Comparison of ENCODE assay signal across 8 cellular contexts in the genomic region with DNA sequence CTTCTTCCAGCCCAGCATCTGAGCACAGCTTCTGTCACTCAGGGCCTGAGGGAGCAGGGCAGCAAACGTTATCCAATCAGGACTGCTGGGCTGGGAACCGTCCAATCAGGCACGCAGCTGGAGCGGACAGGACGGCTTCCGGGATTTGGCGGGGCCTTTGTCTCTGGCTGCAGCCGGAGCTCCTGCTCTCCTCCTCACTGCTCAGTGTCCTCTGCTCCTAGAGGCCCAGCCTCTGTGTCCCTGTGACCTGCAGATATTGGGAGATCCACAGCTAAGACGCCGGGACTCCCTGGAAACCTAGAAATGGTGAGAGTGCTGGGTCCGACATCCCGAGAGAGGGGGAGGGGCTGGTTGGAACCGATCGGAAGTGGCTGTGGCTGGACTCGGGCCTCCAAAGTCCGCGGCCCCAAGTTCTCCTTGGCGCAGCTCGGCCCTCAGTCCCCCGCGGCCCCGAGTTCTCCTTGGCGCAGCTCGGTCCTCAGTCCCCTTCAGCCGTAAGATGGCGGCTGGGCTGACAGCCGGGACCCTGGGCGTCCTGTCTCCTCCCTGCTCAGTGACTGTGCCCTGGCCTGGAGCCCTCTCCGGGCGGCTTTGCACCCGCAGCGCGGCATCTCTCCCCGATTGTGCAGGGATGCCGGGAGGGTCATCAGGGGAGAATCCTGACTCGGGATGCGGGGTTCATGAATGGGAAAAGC. TPM values are rescaled to one million over a fixed set of nuclear protein-coding genes. Genes with fewer than 3 reads are reported as not detected.
DNase-seq lines count a peak whose midpoint lies in the region; ATAC-seq and TF ChIP-seq lines count a peak whose summit lies in the region.

A gene (plus strand): TSS at position 154 of the 695 bp plus-strand sequence. CDS start 150 bp downstream, at position 304.

- peak within 1 kb of the TSS; percentile 88 for H2AFZ ChIP-seq in PC-9

- TF ChIP-seq CTCF in PC-9 (conservative IDR thresholded peaks at IDR 0.05) = no peak

- no peaks in the 10 kb centered on the region for H3K27me3 ChIP-seq in PC-9 (ENCODE audit: insufficient read depth, low read depth)
- H3K27me3 ChIP-seq in esophagus (ENCODE audit: control insufficient read depth in 1 of 2, insufficient read depth in 2 of 2, low read length in 2 of 2) = no peaks in the 10 kb centered on the region
- H3K27me3 ChIP-seq in mucosa of stomach (ENCODE audit: control insufficient read depth, insufficient read depth, low read length) = no peaks in the 10 kb centered on the region

- peaks cover 18% of the 10 kb centered on the region for H3K79me2 ChIP-seq in PC-9 (ENCODE audit: low read depth)

- peak within 1 kb of the TSS; percentile 90 for H3K4me3 ChIP-seq in Jurkat, Clone E6-1 (ENCODE audit: low read length)
- peak within 1 kb of the TSS; percentile 69 for H3K4me3 ChIP-seq in PC-9
- H3K4me3 ChIP-seq in esophagus (ENCODE audit: low read depth in 1 of 2, low read length in 2 of 2) = peak within 1 kb of the TSS; percentile 70 to 71
- H3K4me3 ChIP-seq in mucosa of stomach (ENCODE audit: low read length) = peak within 1 kb of the TSS; percentile 94

- H3K4me1 ChIP-seq in PC-9 (replicated peaks; ENCODE audit: insufficient read depth) (peaks cover 9% of the 10 kb centered on the region), esophagus (ENCODE audit: control insufficient read depth in 2 of 2, insufficient read depth in 2 of 2, low read length in 1 of 2) (no peaks in the 10 kb centered on the region), mucosa of stomach (ENCODE audit: control insufficient read depth, insufficient read depth, low read length) (no peaks in the 10 kb centered on the region)

- DNase-seq in DMS153 (lab: John Stamatoyannopoulos, UW) (peak; percentile 90), PC-9 (peak; percentile 88 to 90)
- peak; percentile 93 for DNase-seq in Jurkat, Clone E6-1 (ENCODE audit: low read depth, low spot score)
- peak; percentile 80 for DNase-seq in activated T-cell treated with anti-CD3 and anti-CD28 coated beads, Interleukin-2, amount 50 U/mL, for 1 hour
- DNase-seq in stimulated activated CD8-positive, alpha-beta memory T cell treated with anti-CD3 and anti-CD28 coated beads, Interleukin-7, amount 100 ng/mL, for 1 hour (ENCODE audit: low read depth in 2 of 2) = peak; percentile 69 to 70

- ATAC-seq in GM21619 (IDR thresholded peaks at IDR 0.05; ENCODE audit: unreplicated experiment) = peak; percentile 99

- H3K9me3 ChIP-seq in PC-9 (ENCODE audit: insufficient read depth, low read depth) (0 out of 2 replicates have a peak, but pooled peaks cover under 1% of the 10 kb centered on the region), esophagus (ENCODE audit: control insufficient read depth in 2 of 2, insufficient read depth in 1 of 2, low read depth in 1 of 2, low read length in 1 of 2) (no peaks in the 10 kb centered on the region), mucosa of stomach (ENCODE audit: control insufficient read depth, low read length) (no peaks in the 10 kb centered on the region)

- peak within 1 kb of the TSS; percentile 89 for H3K9ac ChIP-seq in mucosa of stomach (ENCODE audit: low read length)

- H4K20me1 ChIP-seq in PC-9 (ENCODE audit: insufficient read depth) = no peaks in the 10 kb centered on the region

- H3K4me2 ChIP-seq in PC-9 = peak within 1 kb of the TSS; percentile 89

- intact Hi-C loops in PC-9 (cut with micrococcal nuclease; ENCODE audit: unreplicated experiment) = no loop called here

- no peaks in the 10 kb centered on the region for H3K9me2 ChIP-seq in PC-9 (ENCODE audit: insufficient read depth)

- WGBS in esophagus, 2 donors = 0% methylated on average over 36 to 37 of the region's 37 CpGs

- H3F3A ChIP-seq in PC-9 (ENCODE audit: insufficient read depth, low read depth) = no peaks in the 10 kb centered on the region

- H3K36me3 ChIP-seq in PC-9 (ENCODE audit: low read depth) = no peaks in the 10 kb centered on the region
- H3K36me3 ChIP-seq in esophagus (ENCODE audit: control insufficient read depth in 2 of 2, insufficient read depth in 2 of 2, low read length in 1 of 2) = no peaks in the 10 kb centered on the region
- H3K36me3 ChIP-seq in mucosa of stomach (ENCODE audit: control insufficient read depth, insufficient read depth, low read length) = no peaks in the 10 kb centered on the region

- H3K27ac ChIP-seq in PC-9 = no peak within 1 kb of the TSS
- H3K27ac ChIP-seq in esophagus (ENCODE audit: low read depth in 2 of 2, low read length in 1 of 2) = peak within 1 kb of the TSS; percentile 66 to 72

- POLR2A ChIA-PET in PC-9 (lab: Charles Lee; ENCODE audit: unreplicated experiment) = interaction anchor here (0.6 kb wide), 2 partner anchors 40 to 372 kb away, joined by 3 to 11 read pairs; no protein-coding TSS in a partner anchor

- CTCF ChIA-PET in PC-9 (lab: Charles Lee) = no interaction called here

- BruUV-seq in PC-9 (replicated peaks; lab: Mats Ljungman, UMichigan) = no TSS peak

RNA-seq across cellular contexts. Expression of the gene that starts here (rescaled TPM):
- 20.6 TPM for polyA plus RNA-seq in Jurkat, Clone E6-1 (2012; ENCODE audit: insufficient read depth, insufficient read length)
- total RNA-seq in PC-9 (2021) = 4.8 and 6.0 TPM in 2 replicates
- 1 to 10 TPM; 1.4 to 2.5 TPM for polyA plus RNA-seq in esophagus
